In genomic region chr20:49979030-49979832, GRCh38 we compare ENCODE assay signal across 8 cellular contexts. TPM values are rescaled to one million over a fixed set of nuclear protein-coding genes. Genes with fewer than 3 reads are reported as not detected.
A peak's percentile ranks its signal among the peaks of the same experiment; 100 is the strongest.
DNase-seq lines count a peak whose midpoint lies in the region; ATAC-seq and TF ChIP-seq lines count a peak whose summit lies in the region.

No MANE protein-coding gene starts in this region.

- DNase-seq in AG08395 (ENCODE audit: low spot score) (peak; percentile 62), NCI-H82 treated with DMSO at 0.1 percent for 48 hours (lab: John Stamatoyannopoulos, UW; ENCODE audit: unreplicated experiment) (peak; percentile 47), fibroblast of mammary gland (ENCODE audit: low read depth) (no peak), neural progenitor cell (ENCODE audit: low spot score) (peak; percentile 88)
- peak; percentile 78 for DNase-seq in activated T-cell treated with anti-CD3 and anti-CD28 coated beads, Interleukin-2, amount 50 U/mL, for 1 hour

- H3F3A ChIP-seq in neural progenitor cell (ENCODE audit: low read depth), result peaks cover 35% of the 10 kb centered on the region

- peaks cover 22% of the 10 kb centered on the region for H3K27me3 Mint-ChIP-seq in neural progenitor cell (ENCODE audit: insufficient read depth, low read depth)

- ATAC-seq in GM21529 (IDR thresholded peaks at IDR 0.05; ENCODE audit: unreplicated experiment) (peak; percentile 41), HG03457 (IDR thresholded peaks at IDR 0.05; ENCODE audit: unreplicated experiment) (no peak)

- H3K27ac ChIP-seq in neural progenitor cell (no peak overlapping the region), stomach smooth muscle (ENCODE audit: low read length) (no peak overlapping the region)

- no peaks in the 10 kb centered on the region for H4K20me1 ChIP-seq in neural progenitor cell (ENCODE audit: low read depth)

- H3K27ac Mint-ChIP-seq in neural progenitor cell, result no peak overlapping the region

- H3K36me3 Mint-ChIP-seq in neural progenitor cell, result no peaks in the 10 kb centered on the region

- H3K4me2 ChIP-seq in neural progenitor cell, result peak overlapping the region; percentile 74

- H3K4me1 ChIP-seq in neural progenitor cell, result peaks cover 27% of the 10 kb centered on the region
- peaks cover 30% of the 10 kb centered on the region for H3K4me1 ChIP-seq in stomach smooth muscle (ENCODE audit: control insufficient read depth, insufficient read depth, low read length)

- H3K9ac ChIP-seq in neural progenitor cell (no peak overlapping the region), stomach smooth muscle (ENCODE audit: low read length in 2 of 2) (peak overlapping the region in 1 of 2 donors; percentile 6)

- H3K4me1 Mint-ChIP-seq in neural progenitor cell, result peaks cover 41% of the 10 kb centered on the region

- no peaks in the 10 kb centered on the region for H3K9me3 ChIP-seq in neural progenitor cell (ENCODE audit: low read depth)
- H3K9me3 ChIP-seq in stomach smooth muscle (ENCODE audit: control insufficient read depth in 2 of 2, low read length in 2 of 2), result no peaks in the 10 kb centered on the region

- H2AFZ ChIP-seq in neural progenitor cell (replicated peaks), result peak overlapping the region; percentile 90

- H3K4me3 Mint-ChIP-seq in neural progenitor cell, result peak overlapping the region; percentile 56

- peaks cover 9% of the 10 kb centered on the region for H3K79me2 ChIP-seq in neural progenitor cell (ENCODE audit: low read depth)

- H3K4me3 ChIP-seq in fibroblast of mammary gland (ENCODE audit: control insufficient read depth, low read depth, low read length), result peak overlapping the region; percentile 10
- peak overlapping the region; percentile 43 for H3K4me3 ChIP-seq in neural progenitor cell
- peak overlapping the region; percentile 60 to 67 for H3K4me3 ChIP-seq in stomach smooth muscle (ENCODE audit: low read length in 2 of 2)

- H3K9me3 Mint-ChIP-seq in neural progenitor cell, result no peaks in the 10 kb centered on the region

- H3K36me3 ChIP-seq in neural progenitor cell (no peaks in the 10 kb centered on the region), stomach smooth muscle (ENCODE audit: control insufficient read depth in 2 of 2, insufficient read depth in 2 of 2, low read length in 2 of 2) (no peaks in the 10 kb centered on the region)

- peak; percentile 75 for TF ChIP-seq CTCF in fibroblast of mammary gland (conservative IDR thresholded peaks at IDR 0.05; ENCODE audit: control insufficient read depth, insufficient read depth, low read depth, low read length)
- TF ChIP-seq CTCF in neural progenitor cell (IDR thresholded peaks at IDR 0.05), result peak; percentile 100

- peaks cover 25% of the 10 kb centered on the region for H3K27me3 ChIP-seq in neural progenitor cell
- no peaks in the 10 kb centered on the region for H3K27me3 ChIP-seq in stomach smooth muscle (ENCODE audit: control insufficient read depth in 1 of 2, insufficient read depth in 2 of 2, low read length in 2 of 2)

RNA-seq across cellular contexts. Expression of gene SNAI1, which starts 3.5 kb away (rescaled TPM):
- 1.1 and 4.0 TPM in 2 replicates for total RNA-seq in neural progenitor cell (ENCODE audit: low replicate concordance)

RNA-seq across cellular contexts. Expression of gene RNF114, which starts 43.0 kb away (rescaled TPM):
- total RNA-seq in neural progenitor cell (ENCODE audit: low replicate concordance), result 41.3 and 105 TPM in 2 replicates

Comparison
In these comparisons a context has a peak if more than half of its experiments do, and no peak if none do; other contexts are left out.
1. H3K4me3 ChIP-seq: peak in every context shown above with its lines; median percentile 64 in stomach smooth muscle; 43 in neural progenitor cell; 10 in fibroblast of mammary gland.